In the genomic region with DNA sequence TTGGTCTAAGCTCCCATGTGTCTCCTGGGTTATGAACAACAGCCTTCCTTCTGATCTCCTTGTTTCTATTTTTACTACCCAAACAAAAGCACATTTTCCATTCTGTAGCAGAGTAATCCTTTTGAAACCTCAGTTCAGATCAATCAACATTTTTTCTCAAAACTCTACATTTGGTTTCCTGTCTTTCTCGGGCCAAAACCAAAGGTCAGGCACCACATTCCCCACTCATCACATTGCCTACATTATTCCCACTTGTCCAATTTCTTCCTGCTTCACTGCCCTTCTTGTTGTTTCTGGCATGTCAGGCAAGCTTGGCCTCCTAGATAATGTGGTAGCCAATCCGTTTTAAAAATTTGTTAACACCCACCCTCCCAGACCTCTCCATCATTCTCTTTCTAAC, we compare ENCODE assay signal across 26 cellular contexts.
DNase-seq lines count a peak whose midpoint lies in the region; ATAC-seq, FAIRE-seq and TF ChIP-seq lines count a peak whose summit lies in the region.
"Had no signal": no experiment of that assay in that cellular context is flagged by ENCODE, and none has a peak within 500 bp of the region (broad histone marks: within the 10 kb centered on the region; RNA-seq: fewer than 3 reads in every experiment).

No MANE protein-coding gene starts in this region.

- H3K9ac ChIP-seq in endothelial cell of umbilical vein (replicated peaks; ENCODE audit: extremely low read depth, insufficient read depth, low read length) = no peak overlapping the region
- H3K9ac ChIP-seq: GM23248 had no signal

- no peaks in the 10 kb centered on the region for H3K36me3 ChIP-seq in endothelial cell of umbilical vein (ENCODE audit: control insufficient read depth in 2 of 2, extremely low read depth in 1 of 2, insufficient read depth in 2 of 2, low read length in 2 of 2)
- H3K36me3 ChIP-seq: SJCRH30 had no signal

- H3K4me3 ChIP-seq in astrocyte of the cerebellum (ENCODE audit: low read depth, low read length) = no peak overlapping the region
- H3K4me3 ChIP-seq in endothelial cell of umbilical vein (replicated peaks in 1 of 3; ENCODE audit: insufficient read depth in 1 of 3, low read depth in 1 of 3, low read length in 3 of 3) = no peak overlapping the region
- H3K4me3 ChIP-seq: A549, GM23248, K562, SJCRH30 had no signal

- CTCF ChIA-PET in endothelial cell of umbilical vein (lab: Charles Lee) = interaction anchor here (0.7 to 1.5 kb wide), 4 partner anchors 10 to 467 kb away, joined by 3 read pairs; no protein-coding TSS in a partner anchor

- intact Hi-C loops in endothelial cell of umbilical vein (cut with micrococcal nuclease) = loop anchor here (2.0 kb wide), 1 partner anchor 50 kb away; no protein-coding TSS in a partner anchor

- no peak for TF ChIP-seq POLR2A in endothelial cell of umbilical vein (IDR thresholded peaks at IDR 0.05; ENCODE audit: low read depth, low read length)

- peak; percentile 72 for FAIRE-seq in endothelial cell of umbilical vein (lab: Jason Lieb, UNC)
- FAIRE-seq: A549, HepG2, K562, RCC 7860 had no signal

- H3K9me1 ChIP-seq in endothelial cell of umbilical vein (replicated peaks; ENCODE audit: control insufficient read depth, extremely low read depth, insufficient read depth, low read length) = no peaks in the 10 kb centered on the region

- POLR2A ChIA-PET in endothelial cell of umbilical vein (lab: Charles Lee) = no interaction called here

- no peak overlapping the region for H2AFZ ChIP-seq in endothelial cell of umbilical vein (ENCODE audit: low read depth, low read length)
- H2AFZ ChIP-seq: GM23248 had no signal

- dilution Hi-C loops in endothelial cell of umbilical vein (cut with MboI; ENCODE audit: extremely low pct_ligation_motif_present, low sequenced_read_pairs) = no loop called here

- BruUV-seq in endothelial cell of umbilical vein (replicated peaks; lab: Mats Ljungman, UMichigan) = no TSS peak

- no peaks in the 10 kb centered on the region for H3K4me1 ChIP-seq in endothelial cell of umbilical vein (ENCODE audit: control insufficient read depth, extremely low read depth, insufficient read depth, low read length)
- H3K4me1 ChIP-seq: A549, SJCRH30 had no signal

- no peak overlapping the region for H3K27ac ChIP-seq in endothelial cell of umbilical vein (ENCODE audit: insufficient read depth, low read depth, low read length)
- H3K27ac ChIP-seq: A549, GM23248, HL-60, SJCRH30 had no signal

- DNase-seq in astrocyte of the cerebellum (ENCODE audit: low read depth) (peak; percentile 84), endothelial cell of umbilical vein (ENCODE audit: low read depth, low spot score) (peak; percentile 93), lung microvascular endothelial cell (ENCODE audit: low read depth in 2 of 2) (peak; percentile 51 to 87), renal cortical epithelial cell (ENCODE audit: low read depth) (peak; percentile 21), NCI-H2196 (lab: John Stamatoyannopoulos, UW; ENCODE audit: unreplicated experiment) (no peak), NCI-H187 treated with DMSO at 0.1 percent for 48 hours (lab: John Stamatoyannopoulos, UW) (no peak)
- DNase-seq: CD4-positive, CD25-positive, alpha-beta regulatory T cell; DMS79; GM23248; H9; HFFc6; NCI-H1092 treated with DMSO at 0.1 percent for 48 hours; NCI-H146; NCI-H2029 treated with DMSO at 0.1 percent for 48 hours; NCI-H345; NCI-H524 treated with DMSO at 0.1 percent for 48 hours; NCI-H82; OCI-M1; SJCRH30 had no signal

- H3K27me3 ChIP-seq in endothelial cell of umbilical vein (ENCODE audit: control insufficient read depth in 2 of 2, insufficient read depth in 2 of 2, low read length in 2 of 2) = no peaks in the 10 kb centered on the region
- H3K27me3 ChIP-seq: SJCRH30 had no signal

- no peak for TF ChIP-seq CTCF in astrocyte of the cerebellum (IDR thresholded peaks at IDR 0.05; ENCODE audit: low read depth, low read length, missing control alignments)
- TF ChIP-seq CTCF in endothelial cell of umbilical vein (IDR thresholded peaks at IDR 0.05; ENCODE audit: extremely low read depth in 1 of 2, insufficient read depth in 1 of 2, low read depth in 1 of 2, low read length in 2 of 2) = no peak

- H4K20me1 ChIP-seq in endothelial cell of umbilical vein (replicated peaks; ENCODE audit: control insufficient read depth, extremely low read depth, insufficient read depth, low read length) = no peaks in the 10 kb centered on the region

- no peaks in the 10 kb centered on the region for H3K9me3 ChIP-seq in endothelial cell of umbilical vein (replicated peaks; ENCODE audit: control insufficient read depth, insufficient read depth, low read length)

- no peak overlapping the region for H3K4me2 ChIP-seq in endothelial cell of umbilical vein (ENCODE audit: insufficient read depth, low read length)
- H3K4me2 ChIP-seq: A549 had no signal

- no peaks in the 10 kb centered on the region for H3K79me2 ChIP-seq in endothelial cell of umbilical vein (ENCODE audit: control insufficient read depth, insufficient read depth, low read length)

- in situ Hi-C loops in astrocyte of the cerebellum (cut with HindIII; ENCODE audit: low sequenced_read_pairs) = loop anchor here (25.0 kb wide), 1 partner anchor 480 kb away; no protein-coding TSS in a partner anchor

- no peak for ATAC-seq in HG03196 (IDR thresholded peaks at IDR 0.05; ENCODE audit: unreplicated experiment)
- no peak for ATAC-seq in GM18517 (IDR thresholded peaks at IDR 0.05; ENCODE audit: unreplicated experiment)
- ATAC-seq: A549, K562 had no signal

TF ChIP-seq in endothelial cell of umbilical vein, 7 proteins besides CTCF, POLR2A, EP300 and RAD21:
- peak; percentile 26 for TF ChIP-seq POLR2AphosphoS5 (IDR thresholded peaks at IDR 0.05; ENCODE audit: insufficient read depth, low read depth, low read length)
- no peak for TF ChIP-seq EZH2 (IDR thresholded peaks at IDR 0.05; ENCODE audit: borderline replicate concordance, low read depth, low read length, severe bottlenecking)

Comparison
In these comparisons a context has a peak if more than half of its experiments do, and no peak if none do; other contexts are left out.
1. DNase-seq: peak in astrocyte of the cerebellum (single experiment), endothelial cell of umbilical vein (single experiment), lung microvascular endothelial cell (2 of 2) and renal cortical epithelial cell (single experiment); none in NCI-H2196 (single experiment) and NCI-H187 treated with DMSO at 0.1 percent for 48 hours (single experiment).